In the genomic region with DNA sequence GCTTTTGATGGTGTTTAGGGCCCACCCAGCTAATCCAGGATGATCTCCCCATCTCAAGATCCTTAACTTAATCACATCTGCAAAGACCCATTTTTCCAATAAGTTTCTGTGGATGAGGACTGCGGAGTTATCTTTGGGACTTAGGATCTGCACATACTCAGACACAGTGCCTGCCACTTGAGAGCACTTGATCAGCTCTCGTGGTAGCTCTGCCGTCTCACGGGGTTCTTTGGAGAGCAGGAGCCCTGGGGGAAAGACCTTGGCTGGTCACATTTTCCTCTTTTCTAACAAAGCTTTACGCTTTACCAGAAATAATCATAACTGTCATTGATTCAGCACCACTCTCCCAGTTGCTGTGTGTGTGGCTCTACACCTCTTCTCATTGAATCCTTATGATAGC, we compare ENCODE assay signal across 22 cellular contexts. TPM values are rescaled to one million over a fixed set of nuclear protein-coding genes. Genes with fewer than 3 reads are reported as not detected.
"Had no signal": no experiment of that assay in that cellular context is flagged by ENCODE, and none has a peak within 500 bp of the region (broad histone marks: within the 10 kb centered on the region; RNA-seq: fewer than 3 reads in every experiment).

No MANE protein-coding gene starts in this region.

- H3K9me3 ChIP-seq: MG63, SJCRH30 had no signal

- DNase-seq: KBM-7, MG63, NCI-H1092, NCI-H1105 treated with DMSO at 0.1 percent for 48 hours, NCI-H1417 treated with DMSO at 0.1 percent for 48 hours, NCI-H187 treated with DMSO at 0.1 percent for 48 hours, NCI-H2029 treated with DMSO at 0.1 percent for 48 hours, NCI-H2171, NCI-H226, NCI-H446, NCI-H510A, NCI-H524 treated with DMSO at 0.1 percent for 48 hours, NCI-H69, NCI-H774, SHP77 treated with DMSO at 0.1 percent for 48 hours, SJCRH30 had no signal

- H3K27me3 ChIP-seq: MG63, SJCRH30 had no signal

- H3K4me3 ChIP-seq: MG63, SJCRH30 had no signal

- H3K4me1 ChIP-seq: SJCRH30 had no signal

- H3K27ac ChIP-seq: RWPE1, SJCRH30 had no signal

- ATAC-seq: Panc1, Right ventricle myocardium inferior, SK-N-SH treated with all-trans-retinoic acid at 6 μM for 48 hours had no signal

- H3K36me3 ChIP-seq: MG63, SJCRH30 had no signal

RNA-seq across cellular contexts. Expression of a gene that starts 6.1 kb away (rescaled TPM):
- total RNA-seq: HT-29, LHCN-M2, Right ventricle myocardium inferior, SJCRH30 had no signal
